In genomic region chr21:45615145-45615711, GRCh38 we compare ENCODE assay signal across 8 cellular contexts. TPM values are rescaled to one million over a fixed set of nuclear protein-coding genes. Genes with fewer than 3 reads are reported as not detected.
DNase-seq lines count a peak whose midpoint lies in the region; ATAC-seq and TF ChIP-seq lines count a peak whose summit lies in the region.

No MANE protein-coding gene starts in this region.

- peaks cover 22% of the 10 kb centered on the region for H3K4me1 Mint-ChIP-seq in activated T-helper 1 cell treated with anti-CD3 and anti-CD28 coated beads, Interleukin-12 subunit alpha, Interleukin-12 subunit beta, Interleukin-2, Interleukin-4 antibody, amounts not matched to agents 30 ng/mL and 10 ng/mL and 1 ng/mL, durations not matched to agents 14 hours and 24 hours and 36 hours (ENCODE audit: low read depth)
- peaks cover 0 to 26% (median 20%) of the 10 kb centered on the region in 3 donors for H3K4me1 Mint-ChIP-seq in naive B cell
- H3K4me1 Mint-ChIP-seq in endothelial cell (ENCODE audit: unreplicated experiment), result no peaks in the 10 kb centered on the region

- WGBS in thymus, result 6% methylated on average over 27 of the region's 27 CpGs

- TF ChIP-seq CTCF in GM06990 (IDR thresholded peaks at IDR 0.05; ENCODE audit: insufficient read depth, low read length, poor library complexity, severe bottlenecking), result peak; percentile 6
- no peak for TF ChIP-seq CTCF in endothelial cell (IDR thresholded peaks at IDR 0.05; ENCODE audit: unreplicated experiment)
- no peak for TF ChIP-seq CTCF in right atrium auricular region (IDR thresholded peaks at IDR 0.05)

- peak overlapping the region; percentile 72 for H3K27ac ChIP-seq in thymus (ENCODE audit: low read depth)
- H3K27ac ChIP-seq in right atrium auricular region, result no peak overlapping the region

- ATAC-seq in naive B cell (ENCODE audit: low read depth in 2 of 2), result peak; percentile 82 to 87

- intact Hi-C loops in activated T-helper 1 cell treated with anti-CD3 and anti-CD28 coated beads, Interleukin-12 subunit alpha, Interleukin-12 subunit beta, Interleukin-2, Interleukin-4 antibody, amounts not matched to agents 30 ng/mL and 10 ng/mL and 1 ng/mL, durations not matched to agents 14 hours and 24 hours and 36 hours (cut with micrococcal nuclease), result no loop called here

- H3K36me3 Mint-ChIP-seq in activated T-helper 1 cell treated with anti-CD3 and anti-CD28 coated beads, Interleukin-12 subunit alpha, Interleukin-12 subunit beta, Interleukin-2, Interleukin-4 antibody, amounts not matched to agents 30 ng/mL and 10 ng/mL and 1 ng/mL, durations not matched to agents 14 hours and 24 hours and 36 hours (ENCODE audit: low read depth), result no peaks in the 10 kb centered on the region
- peaks cover 0 to 4% of the 10 kb centered on the region in 2 donors for H3K36me3 Mint-ChIP-seq in naive B cell
- H3K36me3 Mint-ChIP-seq in endothelial cell (ENCODE audit: low read depth, unreplicated experiment), result no peaks in the 10 kb centered on the region

- H3K27me3 Mint-ChIP-seq in activated T-helper 1 cell treated with anti-CD3 and anti-CD28 coated beads, Interleukin-12 subunit alpha, Interleukin-12 subunit beta, Interleukin-2, Interleukin-4 antibody, amounts not matched to agents 30 ng/mL and 10 ng/mL and 1 ng/mL, durations not matched to agents 14 hours and 24 hours and 36 hours (ENCODE audit: insufficient read depth), result peaks cover 28% of the 10 kb centered on the region
- H3K27me3 Mint-ChIP-seq in naive B cell (peaks cover 9 to 54% (median 33%) of the 10 kb centered on the region in 3 donors), endothelial cell (ENCODE audit: unreplicated experiment) (peaks cover 2% of the 10 kb centered on the region)

- no peaks in the 10 kb centered on the region; the same call in 1 of the 2 replicates for H3K27me3 ChIP-seq in GM06990 (replicated peaks; ENCODE audit: control insufficient read depth, insufficient read depth, low read length)
- H3K27me3 ChIP-seq in thymus (ENCODE audit: control insufficient read depth, insufficient read depth), result no peaks in the 10 kb centered on the region
- H3K27me3 ChIP-seq in right atrium auricular region, result no peaks in the 10 kb centered on the region

- H3K9me3 ChIP-seq in thymus (ENCODE audit: control insufficient read depth) (no peaks in the 10 kb centered on the region), right atrium auricular region (peaks cover 0 to 7% of the 10 kb centered on the region in 2 donors)

- H3K27ac Mint-ChIP-seq in activated T-helper 1 cell treated with anti-CD3 and anti-CD28 coated beads, Interleukin-12 subunit alpha, Interleukin-12 subunit beta, Interleukin-2, Interleukin-4 antibody, amounts not matched to agents 30 ng/mL and 10 ng/mL and 1 ng/mL, durations not matched to agents 14 hours and 24 hours and 36 hours, result peak overlapping the region; percentile 69
- peak overlapping the region in 5 of 6 donors; percentile 44 to 97 (median 89) for H3K27ac Mint-ChIP-seq in naive B cell
- no peak overlapping the region for H3K27ac Mint-ChIP-seq in endothelial cell (ENCODE audit: unreplicated experiment)

- peak overlapping the region; percentile 74 for H3K4me3 Mint-ChIP-seq in activated T-helper 1 cell treated with anti-CD3 and anti-CD28 coated beads, Interleukin-12 subunit alpha, Interleukin-12 subunit beta, Interleukin-2, Interleukin-4 antibody, amounts not matched to agents 30 ng/mL and 10 ng/mL and 1 ng/mL, durations not matched to agents 14 hours and 24 hours and 36 hours
- H3K4me3 Mint-ChIP-seq in naive B cell (peak overlapping the region in 7 of 8 donors; percentile 10 to 82 (median 50)), endothelial cell (ENCODE audit: unreplicated experiment) (no peak overlapping the region)

- H3K4me3 ChIP-seq in GM06990 (replicated peaks; ENCODE audit: low read depth, low read length), result no peak overlapping the region
- H3K4me3 ChIP-seq in thymus (ENCODE audit: low read length), result peak overlapping the region; percentile 49
- no peak overlapping the region for H3K4me3 ChIP-seq in right atrium auricular region

- H3K36me3 ChIP-seq in GM06990 (ENCODE audit: control insufficient read depth, insufficient read depth, low read length) (no peaks in the 10 kb centered on the region), thymus (ENCODE audit: control insufficient read depth, insufficient read depth) (peaks cover 10% of the 10 kb centered on the region), right atrium auricular region (no peaks in the 10 kb centered on the region)

- H3K9me3 Mint-ChIP-seq in activated T-helper 1 cell treated with anti-CD3 and anti-CD28 coated beads, Interleukin-12 subunit alpha, Interleukin-12 subunit beta, Interleukin-2, Interleukin-4 antibody, amounts not matched to agents 30 ng/mL and 10 ng/mL and 1 ng/mL, durations not matched to agents 14 hours and 24 hours and 36 hours, result no peaks in the 10 kb centered on the region
- H3K9me3 Mint-ChIP-seq in naive B cell (no peaks in the 10 kb centered on the region), endothelial cell (ENCODE audit: unreplicated experiment) (no peaks in the 10 kb centered on the region)

- DNase-seq in GM06990 (ENCODE audit: extremely low read depth, insufficient read length) (peak; percentile 71), NCI-H460 (ENCODE audit: extremely low read depth, low read depth) (peak; percentile 47), naive B cell (peak; percentile 63), endothelial cell (ENCODE audit: low spot score) (no peak), HK-2 (ENCODE audit: unreplicated experiment) (no peak), right atrium auricular region (ENCODE audit: low spot score) (no peak)
- DNase-seq in activated T-helper 1 cell treated with anti-CD3 and anti-CD28 coated beads, Interleukin-12 subunit alpha, Interleukin-12 subunit beta, Interleukin-2, Interleukin-4 antibody, amounts not matched to agents 30 ng/mL and 10 ng/mL and 1 ng/mL, durations not matched to agents 14 hours and 24 hours and 36 hours (ENCODE audit: low spot score), result peak; percentile 66

- peaks cover 26% of the 10 kb centered on the region for H3K4me1 ChIP-seq in thymus (ENCODE audit: control insufficient read depth, insufficient read depth, low read length)
- no peaks in the 10 kb centered on the region for H3K4me1 ChIP-seq in right atrium auricular region

RNA-seq across cellular contexts. Expression of gene PCBP3, which starts 28.3 kb away (rescaled TPM):
- total RNA-seq in NCI-H460 (2014; rRNA removed; shearing (Covaris generic)), result 24.1 and 24.2 TPM in 2 replicates
- polyA plus RNA-seq in NCI-H460 (2014; cell fraction: nucleus; rRNA removed), result 16.9 and 24.5 TPM in 2 replicates
- total RNA-seq in activated T-helper 1 cell treated with anti-CD3 and anti-CD28 coated beads, Interleukin-12 subunit alpha, Interleukin-12 subunit beta, Interleukin-2, Interleukin-4 antibody, amounts not matched to agents 30 ng/mL and 10 ng/mL and 1 ng/mL, durations not matched to agents 14 hours and 24 hours and 36 hours, result 8.2 and 10.7 TPM in 2 replicates
- polyA plus RNA-seq in naive B cell (ENCODE audit: low read depth in 6 of 6), result 1 to 10 TPM in 2 of 6 donors, under 1 TPM in 2, not detected in 2; 0.60 to 1.5 (median 0.93) TPM
- 44.9 TPM for polyA plus RNA-seq in thymus
- 2.5 TPM for total RNA-seq in endothelial cell (ENCODE audit: unreplicated experiment)
- total RNA-seq in right atrium auricular region, result 1 to 10 TPM; 2.3 to 5.2 TPM

Comparison
In these comparisons a context has a peak if more than half of its experiments do, and no peak if none do; other contexts are left out.
1. DNase-seq: peak in GM06990 (single experiment), NCI-H460 (single experiment), activated T-helper 1 cell treated with anti-CD3 and anti-CD28 coated beads, Interleukin-12 subunit alpha, Interleukin-12 subunit beta, Interleukin-2, Interleukin-4 antibody, amounts not matched to agents 30 ng/mL and 10 ng/mL and 1 ng/mL, durations not matched to agents 14 hours and 24 hours and 36 hours (single experiment) and naive B cell (single experiment); none in endothelial cell (single experiment), HK-2 (single experiment) and right atrium auricular region (single experiment).